Comparison of ENCODE assay signal across 27 cellular contexts in the genomic region with DNA sequence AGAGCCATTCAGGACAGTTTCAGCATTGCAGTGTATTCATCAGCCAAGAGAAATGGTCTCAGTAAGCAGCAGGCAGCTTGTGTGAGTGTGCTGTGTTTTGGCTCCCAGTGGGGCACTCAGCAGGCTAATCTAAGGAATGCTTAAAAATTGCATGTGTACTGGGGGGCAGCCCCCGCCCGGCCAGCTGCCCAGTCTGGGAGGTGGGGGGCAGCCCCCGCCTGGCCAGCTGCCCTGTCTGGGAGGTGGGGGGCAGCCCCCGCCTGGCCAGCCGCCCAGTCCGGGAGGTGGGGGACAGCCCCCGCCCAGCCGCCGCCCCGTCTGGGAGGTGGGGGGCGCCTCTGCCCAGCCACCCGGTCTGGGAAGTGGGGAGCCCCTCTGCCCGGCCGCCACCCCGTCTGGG.
"Had no signal": no experiment of that assay in that cellular context is flagged by ENCODE, and none has a peak within 500 bp of the region (broad histone marks: within the 10 kb centered on the region; RNA-seq: fewer than 3 reads in every experiment).

No MANE protein-coding gene starts in this region.

- H3K4me3 Mint-ChIP-seq: activated T-helper 1 cell treated with anti-CD3 and anti-CD28 coated beads, Interleukin-12 subunit alpha, Interleukin-12 subunit beta, Interleukin-2, Interleukin-4 antibody, amounts not matched to agents 30 ng/mL and 10 ng/mL and 1 ng/mL, durations not matched to agents 14 hours and 24 hours and 36 hours; dendritic cell treated with granulocyte-macrophage colony-stimulating factor and Interleukin-4, amounts not matched to agents 40 ng/mL and 50 ng/mL, for 4 days; endodermal cell; memory B cell; nephron; stimulated activated naive B cell treated with anti-CD40 and anti-IgM and Interleukin-4, amounts not matched to agents 10 μg/mL and 1 μg/mL and 100 μg/mL, for 72 hours; T-helper 2 cell treated with Interferon-gamma antibody and Interleukin-4, amounts not matched to agents 5 μg/mL and 100 μg/mL, for 36 hours; type B pancreatic cell had no signal

- H3K9me3 Mint-ChIP-seq: dendritic cell treated with granulocyte-macrophage colony-stimulating factor and Interleukin-4, amounts not matched to agents 40 ng/mL and 50 ng/mL, for 4 days; T-helper 2 cell treated with Interferon-gamma antibody and Interleukin-4, amounts not matched to agents 5 μg/mL and 100 μg/mL, for 36 hours; type B pancreatic cell had no signal

- DNase-seq: activated CD4-positive, alpha-beta T cell treated with anti-CD3 and anti-CD28 coated beads for 48 hours; activated CD4-positive, alpha-beta T cell treated with anti-CD3 and anti-CD28 coated beads, Interleukin-2, amount 50 U/mL, for 48 hours; activated CD8-positive, alpha-beta memory T cell treated with anti-CD3 and anti-CD28 coated beads for 24 hours; activated gamma-delta T cell treated with Interleukin-2 at 50 U/mL for 16 hours; activated naive CD4-positive, alpha-beta T cell treated with anti-CD3 and anti-CD28 coated beads, Interleukin-2, amount 50 U/mL, for 16 hours; central memory CD4-positive, alpha-beta T cell; endodermal cell; foreskin keratinocyte; ovary; retina; stimulated activated CD4-positive, alpha-beta T cell treated with anti-CD3 and anti-CD28 coated beads, Interleukin-15, amount 100 ng/mL, for 24 hours; stimulated activated CD4-positive, alpha-beta T cell treated with anti-CD3 and anti-CD28 coated beads, Interleukin-2, amount 100 ng/mL, for 24 hours; stimulated activated naive B cell treated with anti-CD40 and anti-IgM and Interleukin-4, amounts not matched to agents 10 μg/mL and 1 μg/mL and 100 μg/mL, for 72 hours; T-helper 1 cell had no signal

- H3K27ac Mint-ChIP-seq: activated T-helper 1 cell treated with anti-CD3 and anti-CD28 coated beads, Interleukin-12 subunit alpha, Interleukin-12 subunit beta, Interleukin-2, Interleukin-4 antibody, amounts not matched to agents 30 ng/mL and 10 ng/mL and 1 ng/mL, durations not matched to agents 14 hours and 24 hours and 36 hours; dendritic cell treated with granulocyte-macrophage colony-stimulating factor and Interleukin-4, amounts not matched to agents 40 ng/mL and 50 ng/mL, for 4 days; endodermal cell; memory B cell; nephron; stimulated activated naive B cell treated with anti-CD40 and anti-IgM and Interleukin-4, amounts not matched to agents 10 μg/mL and 1 μg/mL and 100 μg/mL, for 72 hours; T-helper 2 cell treated with Interferon-gamma antibody and Interleukin-4, amounts not matched to agents 5 μg/mL and 100 μg/mL, for 36 hours; type B pancreatic cell had no signal

- H3K4me3 ChIP-seq: ovary, prostate gland, SJSA1, smooth muscle cell had no signal

- H3K4me1 Mint-ChIP-seq: memory B cell; stimulated activated naive B cell treated with anti-CD40 and anti-IgM and Interleukin-4, amounts not matched to agents 10 μg/mL and 1 μg/mL and 100 μg/mL, for 72 hours had no signal

- H3K4me1 ChIP-seq: foreskin keratinocyte, prostate gland, SJSA1 had no signal

- H3K36me3 ChIP-seq: neutrophil, ovary, prostate gland, SJSA1 had no signal

- H3K9me3 ChIP-seq: neutrophil, ovary, prostate gland, SJSA1 had no signal

- H3K4me2 ChIP-seq: smooth muscle cell had no signal

- H3K36me3 Mint-ChIP-seq: memory B cell; stimulated activated naive B cell treated with anti-CD40 and anti-IgM and Interleukin-4, amounts not matched to agents 10 μg/mL and 1 μg/mL and 100 μg/mL, for 72 hours; type B pancreatic cell had no signal

- H3K27me3 ChIP-seq: foreskin keratinocyte, neutrophil, ovary, SJSA1 had no signal

- ATAC-seq: activated CD4-positive, CD25-positive, alpha-beta regulatory T cell treated with anti-CD3 and anti-CD28 coated beads, Interleukin-2, amount 50 U/mL, for 24 hours; esophagus mucosa; foreskin keratinocyte; stimulated activated naive B cell treated with anti-CD40 and anti-IgM and Interleukin-4, amounts not matched to agents 10 μg/mL and 1 μg/mL and 100 μg/mL, for 72 hours had no signal

- H3K27ac ChIP-seq: foreskin keratinocyte, neutrophil, ovary, prostate gland, SJSA1, VCaP had no signal
